Comparison of ENCODE assay signal across 27 cellular contexts in the genomic region with DNA sequence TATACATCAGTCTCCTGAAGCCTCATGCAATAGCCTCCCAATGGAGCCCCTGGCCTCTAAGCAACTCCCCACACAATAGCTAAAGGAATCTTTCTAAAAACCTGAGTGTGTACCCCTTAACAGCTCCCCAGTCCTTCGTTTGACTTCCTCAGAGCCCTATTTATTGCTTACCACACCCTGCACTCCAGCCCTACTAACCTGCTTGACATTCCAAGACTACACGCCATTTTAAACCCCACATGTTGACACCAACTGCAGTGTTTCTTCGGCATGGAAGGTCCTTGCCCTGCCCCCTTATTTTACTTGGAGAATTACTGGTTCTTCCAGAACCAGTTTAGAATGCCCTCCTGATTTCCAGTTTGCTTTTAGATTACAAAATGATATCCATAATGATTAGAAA.
"Had no signal": no experiment of that assay in that cellular context is flagged by ENCODE, and none has a peak within 500 bp of the region (broad histone marks: within the 10 kb centered on the region; RNA-seq: fewer than 3 reads in every experiment).

No MANE protein-coding gene starts in this region.

- ATAC-seq: esophagus mucosa; gastrocnemius medialis; left lobe of liver; psoas muscle; right cardiac atrium; stimulated activated memory B cell treated with anti-CD40 and anti-IgM and Interleukin-4, amounts not matched to agents 10 μg/mL and 1 μg/mL and 100 μg/mL, for 72 hours; stimulated activated naive CD8-positive, alpha-beta T cell treated with anti-CD3 and anti-CD28 coated beads, Interleukin-15, Interleukin-2, amounts not matched to agents 100 U/mL and 50 U/mL, for 24 hours had no signal

- H3K4me1 ChIP-seq: gastrocnemius medialis, psoas muscle, sigmoid colon, tibial artery had no signal

- H3K27ac ChIP-seq: epithelial cell of prostate, gastrocnemius medialis, psoas muscle, sigmoid colon, skin epidermis, spleen, testis, tibial artery had no signal

- H3K36me3 ChIP-seq: gastrocnemius medialis, sigmoid colon, spleen, tibial artery had no signal

- H3K9me3 Mint-ChIP-seq: endodermal cell, mesothelial cell of epicardium, nephron had no signal

- H3K9me3 ChIP-seq: gastrocnemius medialis, mucosa of descending colon, psoas muscle, sigmoid colon, spleen, testis, tibial artery had no signal

- DNase-seq: effector CD8-positive, alpha-beta T cell; endodermal cell; foreskin fibroblast; gastrocnemius medialis; head of caudate nucleus; mesenchymal stem cell; mucosa of descending colon; naive B cell; nucleus accumbens; psoas muscle; right cardiac atrium; sigmoid colon; spleen; stimulated activated CD4-positive, alpha-beta T cell treated with anti-CD3 and anti-CD28 coated beads, Interleukin-4, amount 100 ng/mL, for 4 hours; stimulated activated naive CD8-positive, alpha-beta T cell treated with anti-CD3 and anti-CD28 coated beads, Interleukin-15, Interleukin-2, amounts not matched to agents 100 U/mL and 50 U/mL, for 24 hours; substantia nigra; testis; tibial artery had no signal

- H3K4me3 Mint-ChIP-seq: endodermal cell; mesothelial cell of epicardium; nephron; stimulated activated memory B cell treated with anti-CD40 and anti-IgM and Interleukin-4, amounts not matched to agents 10 μg/mL and 1 μg/mL and 100 μg/mL, for 72 hours; type B pancreatic cell had no signal

- H3K27me3 Mint-ChIP-seq: naive B cell; stimulated activated memory B cell treated with anti-CD40 and anti-IgM and Interleukin-4, amounts not matched to agents 10 μg/mL and 1 μg/mL and 100 μg/mL, for 72 hours; type B pancreatic cell had no signal

- FAIRE-seq: keratinocyte had no signal

- H3K27ac Mint-ChIP-seq: endodermal cell; mesothelial cell of epicardium; nephron; stimulated activated memory B cell treated with anti-CD40 and anti-IgM and Interleukin-4, amounts not matched to agents 10 μg/mL and 1 μg/mL and 100 μg/mL, for 72 hours; type B pancreatic cell had no signal

- H3K4me3 ChIP-seq: gastrocnemius medialis, mucosa of descending colon, psoas muscle, sigmoid colon, skin epidermis, spleen, testis, tibial artery had no signal

- H3K27me3 ChIP-seq: gastrocnemius medialis, sigmoid colon, spleen, testis, tibial artery had no signal

- H3K36me3 Mint-ChIP-seq: mesothelial cell of epicardium had no signal
